In the genomic region with DNA sequence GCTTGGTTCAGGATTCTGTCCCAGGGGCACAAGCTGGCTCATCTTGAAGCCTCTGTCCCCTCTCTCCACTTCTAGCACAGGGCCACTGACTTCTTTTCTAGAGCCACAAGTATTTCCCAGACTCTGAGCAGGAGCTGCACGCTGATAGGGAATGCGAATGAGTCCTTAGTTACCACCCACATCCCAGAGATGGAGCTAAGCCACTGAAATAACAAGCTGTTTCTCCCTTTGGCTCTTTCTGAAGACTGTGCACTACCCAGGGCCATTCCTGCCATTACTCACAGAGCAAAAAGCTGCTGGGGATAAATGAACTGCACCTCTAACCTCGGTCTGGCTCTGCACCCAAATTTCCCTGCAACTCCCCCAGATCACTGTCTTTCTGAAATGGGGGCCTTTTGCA, we compare ENCODE assay signal across 12 cellular contexts.
DNase-seq lines count a peak whose midpoint lies in the region; ATAC-seq and TF ChIP-seq lines count a peak whose summit lies in the region.
"Had no signal": no experiment of that assay in that cellular context is flagged by ENCODE, and none has a peak within 500 bp of the region (broad histone marks: within the 10 kb centered on the region; RNA-seq: fewer than 3 reads in every experiment).

No MANE protein-coding gene starts in this region.

- H3K36me3 Mint-ChIP-seq in WTC11 (peaks cover 12% of the 10 kb centered on the region), glutamatergic neuron (ENCODE audit: unreplicated experiment) (peaks cover 10% of the 10 kb centered on the region)

- H3K4me1 Mint-ChIP-seq in WTC11 = peaks cover 17% of the 10 kb centered on the region
- H3K4me1 Mint-ChIP-seq in glutamatergic neuron (ENCODE audit: low read depth, unreplicated experiment) = no peaks in the 10 kb centered on the region

- TF ChIP-seq EP300 in suprapubic skin (IDR thresholded peaks at IDR 0.05) = no peak

- H3K4me3 Mint-ChIP-seq in WTC11 = no peak overlapping the region
- H3K4me3 Mint-ChIP-seq in glutamatergic neuron (ENCODE audit: unreplicated experiment) = no peak overlapping the region

- CTCF ChIA-PET in WTC11 (lab: Charles Lee) = interaction anchor here (0.5 to 2.1 kb wide), 5 partner anchors 13 to 238 kb away, joined by 3 to 15 read pairs (median 3); no protein-coding TSS in a partner anchor

- no peaks in the 10 kb centered on the region for H3K4me1 ChIP-seq in suprapubic skin

- no peaks in the 10 kb centered on the region for H3K36me3 ChIP-seq in suprapubic skin

- no peak overlapping the region for H3K27ac ChIP-seq in suprapubic skin

- H3K9me3 Mint-ChIP-seq in WTC11 (peaks cover 15% of the 10 kb centered on the region), glutamatergic neuron (ENCODE audit: unreplicated experiment) (peaks cover 3% of the 10 kb centered on the region)

- H3K27ac Mint-ChIP-seq in WTC11 = no peak overlapping the region
- H3K27ac Mint-ChIP-seq in glutamatergic neuron (ENCODE audit: unreplicated experiment) = no peak overlapping the region

- POLR2A ChIA-PET in WTC11 (lab: Charles Lee) = no interaction called here

- no peaks in the 10 kb centered on the region for H3K9me3 ChIP-seq in suprapubic skin
- H3K9me3 ChIP-seq: SK-N-SH had no signal

- H3K27me3 Mint-ChIP-seq in WTC11 (ENCODE audit: low read depth) (no peaks in the 10 kb centered on the region), glutamatergic neuron (ENCODE audit: unreplicated experiment) (no peaks in the 10 kb centered on the region)

- 59% methylated on average over 3 of the region's 3 CpGs for WGBS in suprapubic skin

- TF ChIP-seq CTCF in WTC11 (IDR thresholded peaks at IDR 0.05) = no peak
- no peak for TF ChIP-seq CTCF in suprapubic skin (IDR thresholded peaks at IDR 0.05)
- no peak for TF ChIP-seq CTCF in glutamatergic neuron (IDR thresholded peaks at IDR 0.05; ENCODE audit: partially characterized antibody, unreplicated experiment)

- no peaks in the 10 kb centered on the region for H3K27me3 ChIP-seq in suprapubic skin

- no peak for TF ChIP-seq POLR2A in suprapubic skin (IDR thresholded peaks at IDR 0.05)

- DNase-seq in AG20443 (ENCODE audit: low spot score) (peak; percentile 23), Ammon's horn (ENCODE audit: low spot score) (peak; percentile 52), WTC11 (ENCODE audit: low spot score) (no peak), left ventricle myocardium superior (no peak), suprapubic skin (ENCODE audit: low spot score in 2 of 2) (no peak), NCI-H345 treated with DMSO at 0.1 percent for 48 hours (lab: John Stamatoyannopoulos, UW; ENCODE audit: unreplicated experiment) (no peak), glutamatergic neuron (no peak)
- DNase-seq: C1 segment of cervical spinal cord, NCI-H1105, NCI-H1694 treated with DMSO at 0.1 percent for 48 hours, SK-N-SH had no signal

- intact Hi-C loops in left ventricle myocardium superior (cut with micrococcal nuclease) = no loop called here

- H3K4me3 ChIP-seq in suprapubic skin = no peak overlapping the region

- ATAC-seq in WTC11 (peak; percentile 28; the same call in 1 of the 2 replicates), left ventricle myocardium superior (peak; percentile 89), HG02938 (IDR thresholded peaks at IDR 0.05; ENCODE audit: unreplicated experiment) (no peak)

TF ChIP-seq in WTC11, 78 proteins besides CTCF, POLR2A, EP300 and RAD21:
- TF ChIP-seq HMGA2 (CRISPR knock-in tag; IDR thresholded peaks at IDR 0.05) (no peak), SP1 (CRISPR knock-in tag; conservative IDR thresholded peaks at IDR 0.05) (no peak)
- TF ChIP-seq, protein P1, sequence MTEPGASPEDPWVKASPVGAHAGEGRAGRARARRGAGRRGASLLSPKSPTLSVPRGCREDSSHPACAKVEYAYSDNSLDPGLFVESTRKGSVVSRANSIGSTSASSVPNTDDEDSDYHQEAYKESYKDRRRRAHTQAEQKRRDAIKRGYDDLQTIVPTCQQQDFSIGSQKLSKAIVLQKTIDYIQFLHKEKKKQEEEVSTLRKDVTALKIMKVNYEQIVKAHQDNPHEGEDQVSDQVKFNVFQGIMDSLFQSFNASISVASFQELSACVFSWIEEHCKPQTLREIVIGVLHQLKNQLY (CRISPR knock-in tag; IDR thresholded peaks at IDR 0.05) = no peak

Comparison
In these comparisons a context has a peak if more than half of its experiments do, and no peak if none do; other contexts are left out.
1. DNase-seq: peak in AG20443 (single experiment) and Ammon's horn (single experiment); none in WTC11 (single experiment), left ventricle myocardium superior (single experiment), suprapubic skin (0 of 2), NCI-H345 treated with DMSO at 0.1 percent for 48 hours (single experiment) and glutamatergic neuron (single experiment).